In genomic region chr6:82066196-82066595, GRCh38 we compare ENCODE assay signal across 27 cellular contexts.
"Had no signal": no experiment of that assay in that cellular context is flagged by ENCODE, and none has a peak within 500 bp of the region (broad histone marks: within the 10 kb centered on the region; RNA-seq: fewer than 3 reads in every experiment).

No MANE protein-coding gene starts in this region.

- H2AFZ ChIP-seq: parathyroid adenoma had no signal

- H3K4me3 ChIP-seq: colonic mucosa, esophagus muscularis mucosa, lower lobe of right lung, right lobe of liver, thoracic aorta, tibial nerve, upper lobe of left lung had no signal

- H3K9ac ChIP-seq: parathyroid adenoma had no signal

- H3K9me3 Mint-ChIP-seq: dendritic cell treated with granulocyte-macrophage colony-stimulating factor and Interleukin-4, amounts not matched to agents 40 ng/mL and 50 ng/mL, for 4 days; memory B cell; naive B cell; natural killer cell treated with Interleukin-12 subunit alpha and Interleukin-12 subunit beta and Interleukin-15 and Interleukin-18, amount 100 ng/mL, for 72 hours; neural crest cell; stimulated activated naive B cell treated with anti-CD40 and anti-IgM and Interleukin-4, amounts not matched to agents 10 μg/mL and 1 μg/mL and 100 μg/mL, for 72 hours; stimulated activated naive CD8-positive, alpha-beta T cell treated with anti-CD3 and anti-CD28 coated beads, Interleukin-15, Interleukin-2, amounts not matched to agents 100 ng/mL and 50 ng/mL, for 24 hours had no signal

- H3K27me3 ChIP-seq: colonic mucosa, esophagus muscularis mucosa, neutrophil, right lobe of liver, tibial nerve, upper lobe of left lung had no signal

- H3K27ac Mint-ChIP-seq: dendritic cell treated with granulocyte-macrophage colony-stimulating factor and Interleukin-4, amounts not matched to agents 40 ng/mL and 50 ng/mL, for 4 days; immature natural killer cell; memory B cell; naive B cell; natural killer cell treated with Interleukin-12 subunit alpha and Interleukin-12 subunit beta and Interleukin-15 and Interleukin-18, amount 100 ng/mL, for 72 hours; progenitor cell of endocrine pancreas; stimulated activated naive B cell treated with anti-CD40 and anti-IgM and Interleukin-4, amounts not matched to agents 10 μg/mL and 1 μg/mL and 100 μg/mL, for 72 hours; stimulated activated naive CD8-positive, alpha-beta T cell treated with anti-CD3 and anti-CD28 coated beads, Interleukin-15, Interleukin-2, amounts not matched to agents 100 ng/mL and 50 ng/mL, for 24 hours had no signal

- H3K27ac ChIP-seq: colonic mucosa, esophagus muscularis mucosa, lower lobe of right lung, neutrophil, parathyroid adenoma, right lobe of liver, thoracic aorta, tibial nerve, upper lobe of left lung had no signal

- H3K4me3 Mint-ChIP-seq: dendritic cell treated with granulocyte-macrophage colony-stimulating factor and Interleukin-4, amounts not matched to agents 40 ng/mL and 50 ng/mL, for 4 days; immature natural killer cell; memory B cell; naive B cell; natural killer cell treated with Interleukin-12 subunit alpha and Interleukin-12 subunit beta and Interleukin-15 and Interleukin-18, amount 100 ng/mL, for 72 hours; neural crest cell; stimulated activated naive B cell treated with anti-CD40 and anti-IgM and Interleukin-4, amounts not matched to agents 10 μg/mL and 1 μg/mL and 100 μg/mL, for 72 hours; stimulated activated naive CD8-positive, alpha-beta T cell treated with anti-CD3 and anti-CD28 coated beads, Interleukin-15, Interleukin-2, amounts not matched to agents 100 ng/mL and 50 ng/mL, for 24 hours had no signal

- H3K36me3 ChIP-seq: colonic mucosa, esophagus muscularis mucosa, lower lobe of right lung, neutrophil, right lobe of liver, thoracic aorta, tibial nerve, upper lobe of left lung had no signal

- H3K9me3 ChIP-seq: colonic mucosa, esophagus muscularis mucosa, lower lobe of right lung, neutrophil, right lobe of liver, thoracic aorta, tibial nerve, upper lobe of left lung had no signal

- DNase-seq: colonic mucosa; effector CD8-positive, alpha-beta T cell; hypothalamus; immature natural killer cell; islet precursor cell; kidney glomerular epithelial cell; left colon; left ventricle myocardium superior; lower lobe of right lung; naive B cell; right lobe of liver; small intestine; stimulated activated CD4-positive, alpha-beta T cell treated with anti-CD3 and anti-CD28 coated beads, Interleukin-15, amount 100 ng/mL, for 24 hours; stimulated activated CD4-positive, alpha-beta T cell treated with anti-CD3 and anti-CD28 coated beads, Interleukin-2, amount 100 ng/mL, for 48 hours; stimulated activated naive B cell treated with anti-CD40 and anti-IgM and Interleukin-4, amounts not matched to agents 10 μg/mL and 1 μg/mL and 100 μg/mL, for 72 hours; upper lobe of left lung had no signal

- H3K4me1 ChIP-seq: colonic mucosa, esophagus muscularis mucosa, lower lobe of right lung, parathyroid adenoma, right lobe of liver, tibial nerve, upper lobe of left lung had no signal

- H3K79me2 ChIP-seq: parathyroid adenoma had no signal

- H3K27me3 Mint-ChIP-seq: dendritic cell treated with granulocyte-macrophage colony-stimulating factor and Interleukin-4, amounts not matched to agents 40 ng/mL and 50 ng/mL, for 4 days; memory B cell; naive B cell; natural killer cell treated with Interleukin-12 subunit alpha and Interleukin-12 subunit beta and Interleukin-15 and Interleukin-18, amount 100 ng/mL, for 72 hours; progenitor cell of endocrine pancreas; stimulated activated naive B cell treated with anti-CD40 and anti-IgM and Interleukin-4, amounts not matched to agents 10 μg/mL and 1 μg/mL and 100 μg/mL, for 72 hours; stimulated activated naive CD8-positive, alpha-beta T cell treated with anti-CD3 and anti-CD28 coated beads, Interleukin-15, Interleukin-2, amounts not matched to agents 100 ng/mL and 50 ng/mL, for 24 hours had no signal

- H3K4me1 Mint-ChIP-seq: immature natural killer cell; memory B cell; naive B cell; neural crest cell; stimulated activated naive B cell treated with anti-CD40 and anti-IgM and Interleukin-4, amounts not matched to agents 10 μg/mL and 1 μg/mL and 100 μg/mL, for 72 hours had no signal

- ATAC-seq: left colon; natural killer cell treated with Interleukin-12 subunit alpha and Interleukin-12 subunit beta and Interleukin-15 and Interleukin-18, amount 100 ng/mL, for 72 hours had no signal

- H3K36me3 Mint-ChIP-seq: immature natural killer cell; memory B cell; naive B cell; natural killer cell treated with Interleukin-12 subunit alpha and Interleukin-12 subunit beta and Interleukin-15 and Interleukin-18, amount 100 ng/mL, for 72 hours; stimulated activated naive B cell treated with anti-CD40 and anti-IgM and Interleukin-4, amounts not matched to agents 10 μg/mL and 1 μg/mL and 100 μg/mL, for 72 hours had no signal
